Comparison of ENCODE assay signal across 8 cellular contexts in genomic region chr12:53538209-53538689, GRCh38. TPM values are rescaled to one million over a fixed set of nuclear protein-coding genes. Genes with fewer than 3 reads are reported as not detected.
A peak's percentile ranks its signal among the peaks of the same experiment; 100 is the strongest.
DNase-seq lines count a peak whose midpoint lies in the region; ATAC-seq and TF ChIP-seq lines count a peak whose summit lies in the region.

No MANE protein-coding gene starts in this region.

- DNase-seq in A673 (ENCODE audit: low spot score): peak; percentile 39
- peak; percentile 35 for DNase-seq in MV-4-11 (lab: John Stamatoyannopoulos, UW)
- peak in 1 of 2 donors; percentile 31 for DNase-seq in breast epithelium (ENCODE audit: low spot score in 2 of 2)
- peak in 1 of 3 donors; percentile 60 for DNase-seq in right lobe of liver
- DNase-seq in hepatic stellate cell (ENCODE audit: low spot score): no peak
- no peak for DNase-seq in uterus
- no peak for DNase-seq in CD1c-positive myeloid dendritic cell (ENCODE audit: extremely low spot score)

- H3K27me3 ChIP-seq in A673 (replicated peaks; ENCODE audit: insufficient read depth, low read depth, low read length, poor library complexity): no peaks in the 10 kb centered on the region
- H3K27me3 ChIP-seq in breast epithelium: no peaks in the 10 kb centered on the region
- H3K27me3 ChIP-seq in right lobe of liver: no peaks in the 10 kb centered on the region
- H3K27me3 ChIP-seq in uterus: no peaks in the 10 kb centered on the region

- WGBS in right lobe of liver (ENCODE audit: insufficient coverage, low coverage, low lambda C conversion rate, missing lambda C conversion rate): 7% methylated on average over 1 of the region's 1 CpG

- H3K27ac ChIP-seq in A673 (ENCODE audit: low read depth, low read length, poor library complexity, severe bottlenecking) (peak overlapping the region; percentile 62), breast epithelium (peak overlapping the region; percentile 80 to 82), right lobe of liver (peak overlapping the region; percentile 6 to 61 (median 39)), uterus (no peak overlapping the region)

- TF ChIP-seq CTCF in A673 (conservative IDR thresholded peaks at IDR 0.05; ENCODE audit: low read depth, low read length) (no peak), breast epithelium (IDR thresholded peaks at IDR 0.05) (no peak), right lobe of liver (IDR thresholded peaks at IDR 0.05) (no peak), uterus (IDR thresholded peaks at IDR 0.05) (no peak)

- H3K4me1 ChIP-seq in A673 (ENCODE audit: insufficient read depth, low read length, poor library complexity, severe bottlenecking): peaks cover 8% of the 10 kb centered on the region
- peaks cover 0 to 10% of the 10 kb centered on the region in 2 donors for H3K4me1 ChIP-seq in breast epithelium
- peaks cover 0 to 25% (median 12%) of the 10 kb centered on the region in 4 donors for H3K4me1 ChIP-seq in right lobe of liver
- H3K4me1 ChIP-seq in uterus: no peaks in the 10 kb centered on the region

- POLR2A ChIA-PET in A673 (lab: Charles Lee; ENCODE audit: low non-redundant PET): no interaction called here

- no peak overlapping the region for H3K4me3 ChIP-seq in A673 (ENCODE audit: low read depth, low read length, poor library complexity, severe bottlenecking)
- no peak overlapping the region for H3K4me3 ChIP-seq in breast epithelium
- H3K4me3 ChIP-seq in right lobe of liver: no peak overlapping the region
- no peak overlapping the region for H3K4me3 ChIP-seq in uterus

- intact Hi-C loops in A673 (cut with micrococcal nuclease; ENCODE audit: unreplicated experiment) (no loop called here), breast epithelium (cut with DNase I; ENCODE audit: low total_unique reads) (no loop called here), right lobe of liver (cut with DNase I) (no loop called here), uterus (cut with DNase I; ENCODE audit: low total_unique reads) (no loop called here)

- peak; percentile 86 to 93 (median 93) for ATAC-seq in right lobe of liver
- ATAC-seq in GM21390 (IDR thresholded peaks at IDR 0.05; ENCODE audit: unreplicated experiment): no peak

- peaks cover 35% of the 10 kb centered on the region for H3K36me3 ChIP-seq in A673 (ENCODE audit: insufficient read depth, low read length, poor library complexity, severe bottlenecking)
- H3K36me3 ChIP-seq in breast epithelium: peaks cover 10% of the 10 kb centered on the region
- H3K36me3 ChIP-seq in right lobe of liver: peaks cover 0 to 58% (median 39%) of the 10 kb centered on the region in 4 donors
- H3K36me3 ChIP-seq in uterus: no peaks in the 10 kb centered on the region

- CTCF ChIA-PET in A673 (lab: Charles Lee): no interaction called here

- BruUV-seq in A673 (replicated peaks; lab: Mats Ljungman, UMichigan): no TSS peak

- TF ChIP-seq POLR2A in breast epithelium (IDR thresholded peaks at IDR 0.05) (no peak), right lobe of liver (IDR thresholded peaks at IDR 0.05) (no peak), uterus (IDR thresholded peaks at IDR 0.05) (no peak)

- H3K9me3 ChIP-seq in A673 (ENCODE audit: low read depth, low read length, poor library complexity, severe bottlenecking) (no peaks in the 10 kb centered on the region), breast epithelium (no peaks in the 10 kb centered on the region), right lobe of liver (no peaks in the 10 kb centered on the region), uterus (no peaks in the 10 kb centered on the region)

RNA-seq across cellular contexts. Expression of gene NPFF, which starts 31.0 kb away (rescaled TPM):
- total RNA-seq in A673 (2021): not detected in 2 replicates
- total RNA-seq in breast epithelium: under 1 TPM in 1 of 3 donors, not detected in 2; 0.98 TPM
- total RNA-seq in right lobe of liver: not detected
- not detected for total RNA-seq in uterus

RNA-seq across cellular contexts. Expression of gene TARBP2, which starts 37.2 kb away (rescaled TPM):
- total RNA-seq in A673 (2021): 62.4 and 70.9 TPM in 2 replicates
- 10 to 100 TPM; 24.8 to 45.1 (median 37.0) TPM for total RNA-seq in breast epithelium
- 10 to 100 TPM; 15.1 to 20.8 (median 17.8) TPM for total RNA-seq in right lobe of liver
- 10 to 100 TPM in 3 of 4 donors, 1 to 10 TPM in 1; 6.7 to 33.2 (median 19.0) TPM for total RNA-seq in uterus

RNA-seq across cellular contexts. Expression of gene MAP3K12, which starts 39.0 kb away (rescaled TPM):
- total RNA-seq in A673 (2021): 11.6 and 15.9 TPM in 2 replicates
- total RNA-seq in breast epithelium: 10 to 100 TPM; 16.4 to 28.8 (median 24.6) TPM
- 1 to 10 TPM in 4 of 6 experiments, under 1 TPM in 2; 0.68 to 2.9 (median 1.5) TPM for total RNA-seq in right lobe of liver
- 10 to 100 TPM; 13.8 to 65.8 (median 34.7) TPM for total RNA-seq in uterus

Comparison
In these comparisons a context has a peak if more than half of its experiments do, and no peak if none do; other contexts are left out.
1. DNase-seq: peak in A673 (single experiment) and MV-4-11 (single experiment); none in hepatic stellate cell (single experiment), uterus (0 of 2) and CD1c-positive myeloid dendritic cell (single experiment).
2. H3K27ac ChIP-seq: peak in A673 (single experiment), breast epithelium (2 of 2) and right lobe of liver (3 of 3); none in uterus (0 of 2).